ENCODE assay signal across 1 cellular context in genomic region chr22:41513391-41513790, GRCh38.
TF ChIP-seq lines count a peak whose summit lies in the region.

No MANE protein-coding gene starts in this region.

TF ChIP-seq in HepG2, 621 proteins besides CTCF, POLR2A, EP300 and RAD21:
- TF ChIP-seq ZNF160 (CRISPR knock-in tag; IDR thresholded peaks at IDR 0.05) (no peak), ZNF430 (CRISPR knock-in tag; IDR thresholded peaks at IDR 0.05) (no peak), NFIB (CRISPR knock-in tag; IDR thresholded peaks at IDR 0.05; ENCODE audit: borderline replicate concordance) (no peak), ZBTB38 (CRISPR knock-in tag; IDR thresholded peaks at IDR 0.05) (no peak), ZNF20 (CRISPR knock-in tag; IDR thresholded peaks at IDR 0.05) (no peak), ZNF318 (CRISPR knock-in tag; IDR thresholded peaks at IDR 0.05) (no peak), PAF1 (CRISPR knock-in tag; IDR thresholded peaks at IDR 0.05) (no peak), HNF1A (IDR thresholded peaks at IDR 0.05; ENCODE audit: low read depth) (no peak), HNF1A (CRISPR knock-in tag; IDR thresholded peaks at IDR 0.05; ENCODE audit: borderline replicate concordance) (no peak), GABPA (IDR thresholded peaks at IDR 0.05; ENCODE audit: low read depth, low read length) (no peak), GABPA (CRISPR knock-in tag; IDR thresholded peaks at IDR 0.05; ENCODE audit: low read depth) (no peak), HOXA3 (CRISPR knock-in tag; IDR thresholded peaks at IDR 0.05) (no peak), ZNF18 (CRISPR knock-in tag; IDR thresholded peaks at IDR 0.05; ENCODE audit: insufficient replicate concordance) (no peak), ARNT2 (CRISPR knock-in tag; IDR thresholded peaks at IDR 0.05; ENCODE audit: low read depth) (no peak), ZNF737 (CRISPR knock-in tag; IDR thresholded peaks at IDR 0.05; ENCODE audit: borderline replicate concordance) (no peak), ZNF225 (CRISPR knock-in tag; IDR thresholded peaks at IDR 0.05) (no peak), NR0B2 (CRISPR knock-in tag; IDR thresholded peaks at IDR 0.05) (no peak), ZNF101 (CRISPR knock-in tag; IDR thresholded peaks at IDR 0.05; ENCODE audit: borderline replicate concordance, low read depth) (no peak), ATF2 (CRISPR knock-in tag; IDR thresholded peaks at IDR 0.05) (no peak), ZKSCAN8 (CRISPR knock-in tag; IDR thresholded peaks at IDR 0.05; ENCODE audit: borderline replicate concordance) (no peak), ZNF746 (CRISPR knock-in tag; IDR thresholded peaks at IDR 0.05) (no peak), RBM39 (IDR thresholded peaks at IDR 0.05; ENCODE audit: low read depth, low read length, poor library complexity, severe bottlenecking) (no peak)
